In the genomic region with DNA sequence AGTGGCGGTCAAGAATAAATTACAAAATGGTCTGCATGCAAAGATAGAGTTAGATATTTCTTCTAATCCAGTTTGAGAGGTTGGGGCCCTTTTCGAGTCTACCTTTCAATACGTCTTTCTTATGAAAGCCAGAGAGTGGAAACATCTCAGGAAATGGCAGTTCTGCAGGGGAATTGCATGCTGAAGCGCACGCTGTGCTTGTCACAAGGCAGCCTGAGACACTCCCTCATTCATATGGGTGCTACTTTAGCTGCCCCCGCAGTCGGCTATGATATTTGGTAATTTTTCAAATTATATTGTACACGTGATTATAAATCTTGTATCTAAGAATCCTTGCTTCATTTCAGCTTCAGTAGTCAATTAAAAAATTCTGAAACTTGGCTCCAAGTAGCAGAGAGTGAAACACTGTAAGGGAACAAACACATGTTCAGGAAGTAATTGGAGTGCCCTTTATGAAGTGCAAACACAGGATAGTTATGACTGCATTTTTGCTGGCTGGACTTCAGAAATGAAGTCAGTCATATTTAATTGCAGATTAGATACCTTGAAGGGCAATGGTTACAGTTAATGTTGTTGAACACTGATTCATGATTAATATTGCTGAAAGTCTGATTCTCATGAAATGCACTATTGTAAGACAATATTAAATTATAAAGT, we compare ENCODE assay signal across 11 cellular contexts.
DNase-seq lines count a peak whose midpoint lies in the region; ATAC-seq, FAIRE-seq and TF ChIP-seq lines count a peak whose summit lies in the region.
"Had no signal": no experiment of that assay in that cellular context is flagged by ENCODE, and none has a peak within 500 bp of the region (broad histone marks: within the 10 kb centered on the region; RNA-seq: fewer than 3 reads in every experiment).

No MANE protein-coding gene starts in this region.

- TF ChIP-seq CTCF in A549 (IDR thresholded peaks at IDR 0.05): no peak

- FAIRE-seq in A549 (lab: Jason Lieb, UNC): no peak
- FAIRE-seq: GM12891 had no signal

- ATAC-seq in A549 (no peak), left colon (peak; percentile 96), GM21526 (IDR thresholded peaks at IDR 0.05; ENCODE audit: low FRiP score, unreplicated experiment) (no peak)

- 90% methylated on average over 8 of the region's 8 CpGs for WGBS in A549 (ENCODE audit: missing lambda C conversion rate)

- TF ChIP-seq RAD21 in A549 (conservative IDR thresholded peaks at IDR 0.05 in 1 of 2, IDR thresholded peaks at IDR 0.05 in 1 of 2): no peak

- H3K9me3 ChIP-seq in A549: no peaks in the 10 kb centered on the region

- TF ChIP-seq EP300 in A549 (IDR thresholded peaks at IDR 0.05): no peak

- in situ Hi-C loops in SK-MEL-5 (cut with HindIII; ENCODE audit: low pct_unique_long_range_greater_than_20kb, low sequenced_read_pairs): no loop called here

- 0 out of 3 replicates have a peak overlapping the region, but pooled peaks have one; percentile 13 for H3K4me2 ChIP-seq in A549

- H3K4me1 ChIP-seq in A549: peaks cover 25% of the 10 kb centered on the region; the same call in 2 of the 3 replicates

- no peak for TF ChIP-seq POLR2A in A549 (IDR thresholded peaks at IDR 0.05; ENCODE audit: low read length)

- CTCF ChIA-PET in A549 (lab: Yijun Ruan, JAX): no interaction called here

- H3K27ac ChIP-seq in A549: no peak overlapping the region
- H3K27ac ChIP-seq: cardiac muscle cell had no signal

- H3K4me3 ChIP-seq in A549: no peak overlapping the region
- H3K4me3 ChIP-seq: cardiac muscle cell had no signal

- DNase-seq in A549 (ENCODE audit: low read depth in 1 of 2, low spot score in 1 of 2) (no peak), LoVo (ENCODE audit: low spot score) (peak; percentile 12), SK-MEL-5 (ENCODE audit: low read depth, low spot score) (peak; percentile 15), left colon (peak in 1 of 2 donors; percentile 32), GOT3 (lab: John Stamatoyannopoulos, UW) (no peak), NCI-H226 (no peak), SW480 (ENCODE audit: low spot score) (no peak)
- DNase-seq: NCI-H526 treated with DMSO at 0.1 percent for 48 hours had no signal

- intact Hi-C loops in left colon (cut with DNase I, micrococcal nuclease): no loop called here

- POLR2A ChIA-PET in A549 (lab: Yijun Ruan, JAX): no interaction called here

TF ChIP-seq in A549, 52 proteins besides CTCF, POLR2A, EP300 and RAD21:
- TF ChIP-seq, protein P1, sequence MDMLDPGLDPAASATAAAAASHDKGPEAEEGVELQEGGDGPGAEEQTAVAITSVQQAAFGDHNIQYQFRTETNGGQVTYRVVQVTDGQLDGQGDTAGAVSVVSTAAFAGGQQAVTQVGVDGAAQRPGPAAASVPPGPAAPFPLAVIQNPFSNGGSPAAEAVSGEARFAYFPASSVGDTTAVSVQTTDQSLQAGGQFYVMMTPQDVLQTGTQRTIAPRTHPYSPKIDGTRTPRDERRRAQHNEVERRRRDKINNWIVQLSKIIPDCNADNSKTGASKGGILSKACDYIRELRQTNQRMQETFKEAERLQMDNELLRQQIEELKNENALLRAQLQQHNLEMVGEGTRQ (IDR thresholded peaks at IDR 0.05): no peak
- no peak for TF ChIP-seq KDM5A (IDR thresholded peaks at IDR 0.05)
- no peak for TF ChIP-seq MYC (IDR thresholded peaks at IDR 0.05; ENCODE audit: borderline replicate concordance, low read length)
- TF ChIP-seq, protein P2, sequence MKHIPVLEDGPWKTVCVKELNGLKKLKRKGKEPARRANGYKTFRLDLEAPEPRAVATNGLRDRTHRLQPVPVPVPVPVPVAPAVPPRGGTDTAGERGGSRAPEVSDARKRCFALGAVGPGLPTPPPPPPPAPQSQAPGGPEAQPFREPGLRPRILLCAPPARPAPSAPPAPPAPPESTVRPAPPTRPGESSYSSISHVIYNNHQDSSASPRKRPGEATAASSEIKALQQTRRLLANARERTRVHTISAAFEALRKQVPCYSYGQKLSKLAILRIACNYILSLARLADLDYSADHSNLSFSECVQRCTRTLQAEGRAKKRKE (CRISPR knock-in tag; IDR thresholded peaks at IDR 0.05; ENCODE audit: low read depth): no peak
- TF ChIP-seq RARB (CRISPR knock-in tag; IDR thresholded peaks at IDR 0.05): no peak
- TF ChIP-seq JUNB (IDR thresholded peaks at IDR 0.05): no peak
- TF ChIP-seq CBX2 (IDR thresholded peaks at IDR 0.05; ENCODE audit: borderline replicate concordance, low read depth): no peak
- TF ChIP-seq NFE2L2 (conservative IDR thresholded peaks at IDR 0.05; ENCODE audit: low read length): no peak
- TF ChIP-seq CHD4 (IDR thresholded peaks at IDR 0.05; ENCODE audit: borderline replicate concordance): no peak
- TF ChIP-seq, protein P3, sequence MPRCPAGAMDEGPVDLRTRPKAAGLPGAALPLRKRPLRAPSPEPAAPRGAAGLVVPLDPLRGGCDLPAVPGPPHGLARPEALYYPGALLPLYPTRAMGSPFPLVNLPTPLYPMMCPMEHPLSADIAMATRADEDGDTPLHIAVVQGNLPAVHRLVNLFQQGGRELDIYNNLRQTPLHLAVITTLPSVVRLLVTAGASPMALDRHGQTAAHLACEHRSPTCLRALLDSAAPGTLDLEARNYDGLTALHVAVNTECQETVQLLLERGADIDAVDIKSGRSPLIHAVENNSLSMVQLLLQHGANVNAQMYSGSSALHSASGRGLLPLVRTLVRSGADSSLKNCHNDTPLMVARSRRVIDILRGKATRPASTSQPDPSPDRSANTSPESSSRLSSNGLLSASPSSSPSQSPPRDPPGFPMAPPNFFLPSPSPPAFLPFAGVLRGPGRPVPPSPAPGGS (IDR thresholded peaks at IDR 0.05): no peak
- no peak for TF ChIP-seq HOXB5 (CRISPR knock-in tag; IDR thresholded peaks at IDR 0.05)
- TF ChIP-seq, protein P4, sequence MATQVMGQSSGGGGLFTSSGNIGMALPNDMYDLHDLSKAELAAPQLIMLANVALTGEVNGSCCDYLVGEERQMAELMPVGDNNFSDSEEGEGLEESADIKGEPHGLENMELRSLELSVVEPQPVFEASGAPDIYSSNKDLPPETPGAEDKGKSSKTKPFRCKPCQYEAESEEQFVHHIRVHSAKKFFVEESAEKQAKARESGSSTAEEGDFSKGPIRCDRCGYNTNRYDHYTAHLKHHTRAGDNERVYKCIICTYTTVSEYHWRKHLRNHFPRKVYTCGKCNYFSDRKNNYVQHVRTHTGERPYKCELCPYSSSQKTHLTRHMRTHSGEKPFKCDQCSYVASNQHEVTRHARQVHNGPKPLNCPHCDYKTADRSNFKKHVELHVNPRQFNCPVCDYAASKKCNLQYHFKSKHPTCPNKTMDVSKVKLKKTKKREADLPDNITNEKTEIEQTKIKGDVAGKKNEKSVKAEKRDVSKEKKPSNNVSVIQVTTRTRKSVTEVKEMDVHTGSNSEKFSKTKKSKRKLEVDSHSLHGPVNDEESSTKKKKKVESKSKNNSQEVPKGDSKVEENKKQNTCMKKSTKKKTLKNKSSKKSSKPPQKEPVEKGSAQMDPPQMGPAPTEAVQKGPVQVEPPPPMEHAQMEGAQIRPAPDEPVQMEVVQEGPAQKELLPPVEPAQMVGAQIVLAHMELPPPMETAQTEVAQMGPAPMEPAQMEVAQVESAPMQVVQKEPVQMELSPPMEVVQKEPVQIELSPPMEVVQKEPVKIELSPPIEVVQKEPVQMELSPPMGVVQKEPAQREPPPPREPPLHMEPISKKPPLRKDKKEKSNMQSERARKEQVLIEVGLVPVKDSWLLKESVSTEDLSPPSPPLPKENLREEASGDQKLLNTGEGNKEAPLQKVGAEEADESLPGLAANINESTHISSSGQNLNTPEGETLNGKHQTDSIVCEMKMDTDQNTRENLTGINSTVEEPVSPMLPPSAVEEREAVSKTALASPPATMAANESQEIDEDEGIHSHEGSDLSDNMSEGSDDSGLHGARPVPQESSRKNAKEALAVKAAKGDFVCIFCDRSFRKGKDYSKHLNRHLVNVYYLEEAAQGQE (IDR thresholded peaks at IDR 0.05): no peak
- no peak for TF ChIP-seq MAZ (IDR thresholded peaks at IDR 0.05; ENCODE audit: borderline replicate concordance, low read depth, low read length)
- no peak for TF ChIP-seq HOXA7 (CRISPR knock-in tag; IDR thresholded peaks at IDR 0.05)
- TF ChIP-seq EHMT2 (IDR thresholded peaks at IDR 0.05; ENCODE audit: low read depth): no peak
- TF ChIP-seq FOSL2 (IDR thresholded peaks at IDR 0.05): no peak
- TF ChIP-seq FOSL2 (CRISPR knock-in tag; IDR thresholded peaks at IDR 0.05): no peak
- TF ChIP-seq ZFP36 (IDR thresholded peaks at IDR 0.05; ENCODE audit: borderline replicate concordance, partially characterized antibody): no peak
- TF ChIP-seq RFX5 (IDR thresholded peaks at IDR 0.05): no peak
- no peak for TF ChIP-seq JUN (IDR thresholded peaks at IDR 0.05)

Comparison
In these comparisons a context has a peak if more than half of its experiments do, and no peak if none do; other contexts are left out.
1. DNase-seq: peak in LoVo (single experiment) and SK-MEL-5 (single experiment); none in A549 (0 of 2), GOT3 (single experiment), NCI-H226 (single experiment) and SW480 (single experiment).